ENCODE assay signal across 13 cellular contexts in genomic region chr2:39838589-39838988, GRCh38. TPM values are rescaled to one million over a fixed set of nuclear protein-coding genes. Genes with fewer than 3 reads are reported as not detected.
DNase-seq lines count a peak whose midpoint lies in the region; ATAC-seq, FAIRE-seq and TF ChIP-seq lines count a peak whose summit lies in the region.
"Had no signal": no experiment of that assay in that cellular context is flagged by ENCODE, and none has a peak within 500 bp of the region (broad histone marks: within the 10 kb centered on the region; RNA-seq: fewer than 3 reads in every experiment).

No MANE protein-coding gene starts in this region.

- no peak overlapping the region for H4K5ac ChIP-seq in H1 (ENCODE audit: insufficient read length, low read depth, low read length)
- H4K5ac ChIP-seq in mesendoderm (ENCODE audit: low read length), result no peak overlapping the region

- H3K9me3 ChIP-seq in H1 (ENCODE audit: insufficient read depth in 2 of 2, low read depth in 1 of 2, low read length in 1 of 2) (no peaks in the 10 kb centered on the region), neuronal stem cell (replicated peaks in 1 of 2; ENCODE audit: control insufficient read depth in 2 of 2, insufficient read depth in 1 of 2, low read depth in 1 of 2, low read length in 2 of 2) (peaks cover 0 to 14% of the 10 kb centered on the region in 2 donors), SJCRH30 (replicated peaks) (no peaks in the 10 kb centered on the region)

- POLR2A ChIA-PET in H1 (lab: Charles Lee; ENCODE audit: partially characterized antibody), result no interaction called here

- H3K18ac ChIP-seq in H1 (ENCODE audit: extremely low read depth, low read length), result no peak overlapping the region
- H3K18ac ChIP-seq in neuronal stem cell (ENCODE audit: low read length), result no peak overlapping the region
- no peak overlapping the region for H3K18ac ChIP-seq in mesendoderm (ENCODE audit: low read length)

- intact Hi-C loops in head of caudate nucleus (cut with DNase I), result no loop called here

- TF ChIP-seq CTCF in H1 (IDR thresholded peaks at IDR 0.05; ENCODE audit: control extremely low read depth in 1 of 3, insufficient read depth in 1 of 3, low read depth in 1 of 3, low read length in 3 of 3), result no peak

- FAIRE-seq in H1 (lab: Jason Lieb, UNC), result no peak

- H2AK5ac ChIP-seq in H1 (ENCODE audit: low read depth, low read length) (no peak overlapping the region), neuronal stem cell (ENCODE audit: low read depth, low read length) (no peak overlapping the region), mesendoderm (ENCODE audit: low read length) (no peak overlapping the region)

- H2BK15ac ChIP-seq in H1 (ENCODE audit: low read length), result no peak overlapping the region; the same call in 1 of the 2 replicates
- no peak overlapping the region for H2BK15ac ChIP-seq in neuronal stem cell (ENCODE audit: low read length)
- H2BK15ac ChIP-seq in mesendoderm (replicated peaks; ENCODE audit: low read depth), result no peak overlapping the region

- H2BK5ac ChIP-seq in H1 (ENCODE audit: low read depth, low read length) (no peak overlapping the region), neuronal stem cell (ENCODE audit: low read length) (no peak overlapping the region), mesendoderm (ENCODE audit: low read length) (no peak overlapping the region)

- H2BK12ac ChIP-seq in H1 (ENCODE audit: low read depth, low read length) (peak overlapping the region; percentile 39; the same call in 1 of the 2 replicates), neuronal stem cell (ENCODE audit: low read length) (no peak overlapping the region)

- no peak for DNase-seq in H1 (ENCODE audit: low read depth in 1 of 2, low spot score in 2 of 2)
- no peak for DNase-seq in neuronal stem cell (ENCODE audit: low spot score)
- no peak for DNase-seq in mesendoderm
- DNase-seq in SJCRH30, result no peak
- DNase-seq in head of caudate nucleus, result no peak
- DNase-seq: CD8-positive, alpha-beta memory T cell; DND-41; GF-D8; NCI-H1105 treated with DMSO at 0.1 percent for 48 hours had no signal

- H3K4me3 ChIP-seq in H1 (ENCODE audit: extremely low read depth in 1 of 4, insufficient read depth in 2 of 4, low read depth in 3 of 4, low read length in 4 of 4), result no peak overlapping the region
- no peak overlapping the region for H3K4me3 ChIP-seq in neuronal stem cell (ENCODE audit: low read length in 2 of 2)
- no peak overlapping the region for H3K4me3 ChIP-seq in mesendoderm (ENCODE audit: low read length)
- H3K4me3 ChIP-seq in SJCRH30, result no peak overlapping the region
- H3K4me3 ChIP-seq: HAP-1 had no signal

- TF ChIP-seq EP300 in H1 (IDR thresholded peaks at IDR 0.05; ENCODE audit: borderline replicate concordance in 1 of 2, low read depth in 2 of 2, low read length in 2 of 2), result no peak

- no peak for TF ChIP-seq RAD21 in H1 (IDR thresholded peaks at IDR 0.05 in 1 of 2, conservative IDR thresholded peaks at IDR 0.05 in 1 of 2; ENCODE audit: low read depth in 2 of 2, low read length in 2 of 2)

- no peaks in the 10 kb centered on the region for H3K36me3 ChIP-seq in H1 (ENCODE audit: control insufficient read depth in 2 of 4, insufficient read depth in 4 of 4, low read length in 3 of 4)
- no peaks in the 10 kb centered on the region for H3K36me3 ChIP-seq in neuronal stem cell (replicated peaks in 1 of 2; ENCODE audit: control insufficient read depth in 2 of 2, insufficient read depth in 2 of 2, low read length in 2 of 2)
- H3K36me3 ChIP-seq in mesendoderm (ENCODE audit: control insufficient read depth, insufficient read depth, low read length), result no peaks in the 10 kb centered on the region
- no peaks in the 10 kb centered on the region for H3K36me3 ChIP-seq in SJCRH30
- H3K36me3 ChIP-seq: HAP-1 had no signal

- no peak overlapping the region for H3K27ac ChIP-seq in H1 (ENCODE audit: low read depth, low read length)
- H3K27ac ChIP-seq in neuronal stem cell (replicated peaks; ENCODE audit: low read length), result no peak overlapping the region
- H3K27ac ChIP-seq in mesendoderm (ENCODE audit: low read depth, low read length), result no peak overlapping the region
- H3K27ac ChIP-seq in SJCRH30, result no peak overlapping the region
- H3K27ac ChIP-seq: KMS-11 had no signal

- H3K4me2 ChIP-seq in H1 (ENCODE audit: insufficient read depth in 1 of 2, low read depth in 2 of 2, low read length in 2 of 2) (no peak overlapping the region), neuronal stem cell (ENCODE audit: insufficient read depth, low read length, poor library complexity, severe bottlenecking) (no peak overlapping the region), mesendoderm (ENCODE audit: low read length) (no peak overlapping the region)
- H3K4me2 ChIP-seq: KMS-11 had no signal

- ATAC-seq in GM19372 (IDR thresholded peaks at IDR 0.05; ENCODE audit: low read depth, unreplicated experiment) (peak; percentile 14), HG03432 (IDR thresholded peaks at IDR 0.05; ENCODE audit: unreplicated experiment) (peak; percentile 3)

- H3K56ac ChIP-seq in H1 (replicated peaks; ENCODE audit: insufficient read length, low read depth, low read length), result no peak overlapping the region
- H3K56ac ChIP-seq in mesendoderm (ENCODE audit: low read length), result no peak overlapping the region

- H3K9ac ChIP-seq in H1 (replicated peaks in 1 of 4; ENCODE audit: extremely low read depth in 1 of 4, low read depth in 3 of 4, low read length in 3 of 4) (no peak overlapping the region), neuronal stem cell (ENCODE audit: low read depth, low read length, poor library complexity) (no peak overlapping the region), mesendoderm (ENCODE audit: low read length) (no peak overlapping the region)
- H3K9ac ChIP-seq: KMS-11 had no signal

- H3K4ac ChIP-seq in H1 (replicated peaks; ENCODE audit: insufficient read length, low read depth, low read length) (no peak overlapping the region), neuronal stem cell (ENCODE audit: low read length) (no peak overlapping the region), mesendoderm (ENCODE audit: low read depth, low read length) (no peak overlapping the region)

- no peaks in the 10 kb centered on the region for H4K20me1 ChIP-seq in H1 (replicated peaks in 1 of 2; ENCODE audit: control insufficient read depth in 1 of 2, insufficient read depth in 2 of 2, low read length in 2 of 2)

- CTCF ChIA-PET in H1 (lab: Charles Lee; ENCODE audit: partially characterized antibody), result interaction anchor here (1.0 to 3.2 kb wide), 12 partner anchors 9 to 127 kb away, joined by 3 to 31 read pairs (median 4); no protein-coding TSS in a partner anchor

- H4K91ac ChIP-seq in H1 (replicated peaks; ENCODE audit: insufficient read length, low read length), result no peak overlapping the region
- no peak overlapping the region for H4K91ac ChIP-seq in neuronal stem cell (ENCODE audit: low read depth, low read length, poor library complexity)

- H3K27me3 ChIP-seq in H1 (replicated peaks in 1 of 4; ENCODE audit: control insufficient read depth in 3 of 4, extremely low read depth in 1 of 4, insufficient read depth in 3 of 4, low read length in 3 of 4) (no peaks in the 10 kb centered on the region), neuronal stem cell (ENCODE audit: control insufficient read depth in 3 of 3, insufficient read depth in 3 of 3, low read depth in 1 of 3, low read length in 3 of 3) (no peaks in the 10 kb centered on the region), mesendoderm (ENCODE audit: insufficient read depth, low read length, poor library complexity) (no peaks in the 10 kb centered on the region), SJCRH30 (no peaks in the 10 kb centered on the region)

- no peaks in the 10 kb centered on the region; the same call in 1 of the 2 replicates for H3K23me2 ChIP-seq in H1 (ENCODE audit: low read depth, low read length)

- WGBS in H1 (ENCODE audit: extremely low coverage in 1 of 2, insufficient coverage in 1 of 2, insufficient read length in 1 of 2, insufficient replicate concordance in 2 of 2, low coverage in 1 of 2, low lambda C conversion rate in 2 of 2, missing lambda C conversion rate in 1 of 2), 2 experiments, result 93% methylated on average over 3 of the region's 3 CpGs; no CpG with 5 or more reads in 1 of the 2 experiments
- WGBS in neuronal stem cell (ENCODE audit: extremely low coverage in 2 of 2, insufficient read length in 2 of 2, insufficient replicate concordance in 1 of 2), 2 donors, result no CpG with 5 or more reads among the region's 3 CpGs
- WGBS in mesendoderm (ENCODE audit: extremely low coverage, insufficient coverage, low lambda C conversion rate), result no CpG with 5 or more reads among the region's 3 CpGs

- H2AFZ ChIP-seq in H1 (ENCODE audit: low read length) (peak overlapping the region; percentile 57), neuronal stem cell (ENCODE audit: low read length) (no peak overlapping the region)

- H4K8ac ChIP-seq in H1 (ENCODE audit: extremely low read depth, insufficient read depth, low read length), result peak overlapping the region; percentile 3; the same call in 1 of the 2 replicates
- H4K8ac ChIP-seq in neuronal stem cell (ENCODE audit: low read depth, low read length), result no peak overlapping the region
- H4K8ac ChIP-seq in mesendoderm (ENCODE audit: low read depth, low read length), result no peak overlapping the region

- H3K14ac ChIP-seq in H1 (ENCODE audit: insufficient read length) (no peak overlapping the region), neuronal stem cell (ENCODE audit: low read length) (peak overlapping the region; percentile 9)

- H2BK20ac ChIP-seq in H1 (ENCODE audit: low read length), result no peak overlapping the region

- no peaks in the 10 kb centered on the region for H3K4me1 ChIP-seq in H1 (replicated peaks in 1 of 4; ENCODE audit: control insufficient read depth in 3 of 4, insufficient read depth in 4 of 4, low read length in 3 of 4)
- no peaks in the 10 kb centered on the region for H3K4me1 ChIP-seq in neuronal stem cell (ENCODE audit: control insufficient read depth in 2 of 2, insufficient read depth in 1 of 2, low read depth in 1 of 2, low read length in 2 of 2)
- no peaks in the 10 kb centered on the region for H3K4me1 ChIP-seq in mesendoderm (ENCODE audit: control insufficient read depth, low read depth, low read length)
- no peaks in the 10 kb centered on the region for H3K4me1 ChIP-seq in SJCRH30
- H3K4me1 ChIP-seq: HAP-1 had no signal

- H2BK120ac ChIP-seq in H1 (replicated peaks; ENCODE audit: low read depth, low read length), result no peak overlapping the region
- H2BK120ac ChIP-seq in neuronal stem cell (ENCODE audit: low read depth, low read length), result no peak overlapping the region
- H2BK120ac ChIP-seq in mesendoderm (ENCODE audit: low read depth, low read length), result no peak overlapping the region

- H3K23ac ChIP-seq in H1 (ENCODE audit: insufficient read length) (no peak overlapping the region), neuronal stem cell (ENCODE audit: low read depth, low read length, poor library complexity) (no peak overlapping the region), mesendoderm (ENCODE audit: low read length) (no peak overlapping the region)

- no peak for TF ChIP-seq POLR2A in H1 (IDR thresholded peaks at IDR 0.05; ENCODE audit: control extremely low read depth in 1 of 2, low read depth in 2 of 2, low read length in 2 of 2)

- no peaks in the 10 kb centered on the region for H3K79me1 ChIP-seq in H1 (ENCODE audit: low read depth, low read length)
- H3K79me1 ChIP-seq in neuronal stem cell (ENCODE audit: low read depth, low read length), result no peaks in the 10 kb centered on the region
- H3K79me1 ChIP-seq in mesendoderm (ENCODE audit: low read length), result no peaks in the 10 kb centered on the region

- H3K79me2 ChIP-seq in H1 (ENCODE audit: control insufficient read depth in 1 of 2, insufficient read depth in 2 of 2, low read length in 2 of 2), result no peaks in the 10 kb centered on the region
- H3K79me2 ChIP-seq in mesendoderm (ENCODE audit: control insufficient read depth, insufficient read depth, low read length), result no peaks in the 10 kb centered on the region

RNA-seq across cellular contexts. Expression of gene THUMPD2, which starts 59.5 kb away (rescaled TPM):
- 15.5 and 17.0 TPM in 2 replicates for total RNA-seq in H1 (2021; fragmentation: NEBNext Ultra II Directional; extraction: Animal tissue kit (Norgen Biotek cat#: 25700))
- polyA plus RNA-seq in H1 (2011; rRNA removed), result 3.8 and 8.6 TPM in 2 replicates
- polyA plus RNA-seq in H1 (2011; cell fraction: cytosol; rRNA removed), result 11.7 TPM
- 6.5 TPM for polyA plus RNA-seq in H1 (2011; cell fraction: nucleus; rRNA removed)
- polyA plus RNA-seq in H1 (2012, experiment 1 of 2), result 8.9 to 17.8 TPM (median 11.4 TPM) in 4 replicates
- polyA plus RNA-seq in H1 (2012, experiment 2 of 2), result 1.7 TPM
- 15.0 TPM for polyA plus RNA-seq in H1 (2013, experiment 1 of 2)
- 15.6 TPM for polyA plus RNA-seq in H1 (2013, experiment 2 of 2)
- polyA minus RNA-seq in H1 (2011; rRNA and poly(A)+ RNA removed), result 10.1 and 12.9 TPM in 2 replicates
- 2.3 TPM for polyA minus RNA-seq in H1 (2011; cell fraction: cytosol; rRNA and poly(A)+ RNA removed)
- polyA minus RNA-seq in H1 (2011; cell fraction: nucleus; rRNA and poly(A)+ RNA removed), result 30.7 TPM
- polyA plus RNA-seq in neuronal stem cell (2013, experiment 1 of 2), result 12.1 TPM
- polyA plus RNA-seq in neuronal stem cell (2013, experiment 2 of 2), result 13.1 TPM
- 13.5 TPM for polyA plus RNA-seq in mesendoderm (2013, experiment 1 of 2)
- 13.2 TPM for polyA plus RNA-seq in mesendoderm (2013, experiment 2 of 2)
- total RNA-seq in SJCRH30 (2014; rRNA removed; shearing (Covaris generic)), result 21.0 and 24.9 TPM in 2 replicates
